8 cellular contexts compared by ENCODE assay signal in genomic region chr1:150516050-150516591, GRCh38. TPM values are rescaled to one million over a fixed set of nuclear protein-coding genes. Genes with fewer than 3 reads are reported as not detected.
A peak's percentile ranks its signal among the peaks of the same experiment; 100 is the strongest.
DNase-seq lines count a peak whose midpoint lies in the region; ATAC-seq and TF ChIP-seq lines count a peak whose summit lies in the region.

No MANE protein-coding gene starts in this region.

- DNase-seq in AG10803 (ENCODE audit: low read depth) (no peak), H7 (peak; percentile 69), OCI-M1 (lab: John Stamatoyannopoulos, UW) (peak; percentile 49), cerebellum (ENCODE audit: low spot score) (peak; percentile 46), mesenchymal stem cell (peak; percentile 50), type B pancreatic cell (ENCODE audit: extremely low spot score, unreplicated experiment) (no peak)

- H3K4ac ChIP-seq in mesenchymal stem cell (ENCODE audit: low read depth in 1 of 2, low read length in 2 of 2) = peak overlapping the region in 1 of 2 experiments; percentile 54

- 9% methylated on average over 18 of the region's 19 CpGs for WGBS in mesenchymal stem cell

- no peak overlapping the region for H4K91ac ChIP-seq in mesenchymal stem cell (ENCODE audit: low read length)

- peak overlapping the region; percentile 62 for H3K4me2 ChIP-seq in mesenchymal stem cell (ENCODE audit: low read length, poor library complexity, severe bottlenecking)

- no peak overlapping the region for H2BK12ac ChIP-seq in mesenchymal stem cell (ENCODE audit: low read length in 2 of 2)

- H3K9ac ChIP-seq in mesenchymal stem cell (ENCODE audit: low read length) = peak overlapping the region; percentile 79

- H2AK5ac ChIP-seq in mesenchymal stem cell (ENCODE audit: low read length, severe bottlenecking) = no peak overlapping the region

- H2BK5ac ChIP-seq in mesenchymal stem cell (ENCODE audit: low read depth, low read length, poor library complexity, severe bottlenecking) = no peak overlapping the region

- no peaks in the 10 kb centered on the region for H3K79me1 ChIP-seq in mesenchymal stem cell (replicated peaks; ENCODE audit: low read length, poor library complexity, severe bottlenecking)

- H3K36me3 ChIP-seq in H7 (replicated peaks; ENCODE audit: control insufficient read depth, insufficient read depth, low read length) (no peaks in the 10 kb centered on the region), mesenchymal stem cell (ENCODE audit: control insufficient read depth in 1 of 2, insufficient read depth in 2 of 2, low read depth in 1 of 2, low read length in 2 of 2) (peaks cover 15 to 25% of the 10 kb centered on the region in 2 experiments)

- peak overlapping the region; percentile 66 for H3K4me3 ChIP-seq in AG10803 (ENCODE audit: low read length)
- H3K4me3 ChIP-seq in H7 (ENCODE audit: insufficient read depth, low read depth, low read length) = peak overlapping the region; percentile 78
- H3K4me3 ChIP-seq in mesenchymal stem cell (ENCODE audit: insufficient read depth in 1 of 2, low read depth in 1 of 2, low read length in 2 of 2) = peak overlapping the region; percentile 37 to 82

- no peaks in the 10 kb centered on the region for H3K9me3 Mint-ChIP-seq in type B pancreatic cell

- H3K27me3 ChIP-seq in H7 (ENCODE audit: control insufficient read depth, insufficient read depth, low read length) (no peaks in the 10 kb centered on the region), mesenchymal stem cell (ENCODE audit: control insufficient read depth in 1 of 2, insufficient read depth in 1 of 2, low read length in 2 of 2) (no peaks in the 10 kb centered on the region)

- peaks cover 14% of the 10 kb centered on the region for H3K36me3 Mint-ChIP-seq in type B pancreatic cell

- no peak overlapping the region for H4K8ac ChIP-seq in mesenchymal stem cell (ENCODE audit: low read length)

- peaks cover 14% of the 10 kb centered on the region for H3K4me1 Mint-ChIP-seq in type B pancreatic cell (ENCODE audit: unreplicated experiment)

- no peaks in the 10 kb centered on the region for H3K9me3 ChIP-seq in mesenchymal stem cell (ENCODE audit: control insufficient read depth, low read length)

- H3K14ac ChIP-seq in mesenchymal stem cell (ENCODE audit: low read length in 2 of 2) = no peak overlapping the region

- no peak for ATAC-seq in GM21367 (IDR thresholded peaks at IDR 0.05; ENCODE audit: unreplicated experiment)
- ATAC-seq in GM18519 (IDR thresholded peaks at IDR 0.05; ENCODE audit: low FRiP score, unreplicated experiment) = no peak

- H3K23ac ChIP-seq in mesenchymal stem cell (ENCODE audit: low read length in 2 of 2) = no peak overlapping the region

- peaks cover 10% of the 10 kb centered on the region for H3K4me1 ChIP-seq in mesenchymal stem cell (ENCODE audit: control insufficient read depth, insufficient read depth, low read depth, low read length)

- H2BK120ac ChIP-seq in mesenchymal stem cell (ENCODE audit: low read depth, low read length) = no peak overlapping the region

- no peak overlapping the region for H2BK15ac ChIP-seq in mesenchymal stem cell (ENCODE audit: low read depth, poor library complexity, severe bottlenecking)

- peak overlapping the region in 1 of 2 experiments; percentile 73 for H3K18ac ChIP-seq in mesenchymal stem cell (ENCODE audit: low read depth in 1 of 2, low read length in 2 of 2)

- peak overlapping the region; percentile 93 for H3K4me3 Mint-ChIP-seq in type B pancreatic cell

- H2AFZ ChIP-seq in mesenchymal stem cell (ENCODE audit: low read depth, low read length) = no peak overlapping the region

- H3K27ac Mint-ChIP-seq in type B pancreatic cell = peak overlapping the region; percentile 58

- TF ChIP-seq CTCF in AG10803 (conservative IDR thresholded peaks at IDR 0.05; ENCODE audit: low read length) (peak; percentile 7; the same call in 1 of the 2 replicates), type B pancreatic cell (conservative IDR thresholded peaks at IDR 0.05) (peak; percentile 44)

- H3K27me3 Mint-ChIP-seq in type B pancreatic cell = no peaks in the 10 kb centered on the region

- no peak overlapping the region for H3K27ac ChIP-seq in mesenchymal stem cell (ENCODE audit: low read length, poor library complexity, severe bottlenecking)

RNA-seq across cellular contexts. Expression of gene FALEC, which starts 0.6 kb away (rescaled TPM):
- 1.7 and 2.6 TPM in 2 replicates for total RNA-seq in H7 (2014; rRNA removed; shearing (Covaris generic))
- total RNA-seq in cerebellum (2.2 TPM), type B pancreatic cell (ENCODE audit: low replicate concordance) (0.55 and 0.80 TPM in 2 replicates)
- not detected for polyA plus RNA-seq in mesenchymal stem cell (2013, experiment 1 of 2)
- not detected for polyA plus RNA-seq in mesenchymal stem cell (2013, experiment 2 of 2)

RNA-seq across cellular contexts. Expression of gene ECM1, which starts 8.2 kb away (rescaled TPM):
- 1.9 and 3.6 TPM in 2 replicates for total RNA-seq in H7 (2014; rRNA removed; shearing (Covaris generic))
- total RNA-seq in cerebellum = 1.9 TPM
- polyA plus RNA-seq in mesenchymal stem cell (2013, experiment 1 of 2) = 165 TPM
- polyA plus RNA-seq in mesenchymal stem cell (2013, experiment 2 of 2) = 158 TPM
- 31.5 and 33.8 TPM in 2 replicates for total RNA-seq in type B pancreatic cell (ENCODE audit: low replicate concordance)

RNA-seq across cellular contexts. Expression of gene TARS2, which starts 28.9 kb away (rescaled TPM):
- total RNA-seq in H7 (2014; rRNA removed; shearing (Covaris generic)) = 65.3 and 76.9 TPM in 2 replicates
- 23.2 TPM for total RNA-seq in cerebellum
- polyA plus RNA-seq in mesenchymal stem cell (2013, experiment 1 of 2) = 8.9 TPM
- polyA plus RNA-seq in mesenchymal stem cell (2013, experiment 2 of 2) = 7.9 TPM
- 30.2 and 36.6 TPM in 2 replicates for total RNA-seq in type B pancreatic cell (ENCODE audit: low replicate concordance)

RNA-seq across cellular contexts. Expression of gene ADAMTSL4, which starts 33.1 kb away (rescaled TPM):
- 4.2 and 8.1 TPM in 2 replicates for total RNA-seq in H7 (2014; rRNA removed; shearing (Covaris generic))
- total RNA-seq in cerebellum (0.36 TPM), type B pancreatic cell (ENCODE audit: low replicate concordance) (12.5 and 24.6 TPM in 2 replicates)
- polyA plus RNA-seq in mesenchymal stem cell (2013, experiment 1 of 2) = 15.0 TPM
- 14.4 TPM for polyA plus RNA-seq in mesenchymal stem cell (2013, experiment 2 of 2)

Comparison
In these comparisons a context has a peak if more than half of its experiments do, and no peak if none do; other contexts are left out.
1. DNase-seq: peak in H7 (single experiment), OCI-M1 (single experiment), cerebellum (single experiment) and mesenchymal stem cell (single experiment); none in AG10803 (single experiment) and type B pancreatic cell (single experiment).
2. Peak in every context shown above with its lines, with median percentiles within 50 percentile points of each other: H3K4me3 ChIP-seq.